ENCODE assay signal across 23 cellular contexts in genomic region chr11:111361082-111361801, GRCh38. TPM values are rescaled to one million over a fixed set of nuclear protein-coding genes. Genes with fewer than 3 reads are reported as not detected.
DNase-seq lines count a peak whose midpoint lies in the region; ATAC-seq and TF ChIP-seq lines count a peak whose summit lies in the region.
"Had no signal": no experiment of that assay in that cellular context is flagged by ENCODE, and none has a peak within 500 bp of the region (broad histone marks: within the 10 kb centered on the region; RNA-seq: fewer than 3 reads in every experiment).

No MANE protein-coding gene starts in this region.

- no peak overlapping the region for H2AFZ ChIP-seq in PC-9

- H3K4me3 ChIP-seq in PC-9 (no peak overlapping the region), esophagus squamous epithelium (no peak overlapping the region), urinary bladder (ENCODE audit: low read depth, low read length) (no peak overlapping the region)
- H3K4me3 ChIP-seq: ascending aorta, BLaER1, left ventricle myocardium inferior, mucosa of descending colon, thyroid gland had no signal

- CTCF ChIA-PET in PC-9 (lab: Charles Lee), result interaction anchor here (0.7 kb wide), 1 partner anchor 62 kb away, joined by 3 read pairs; no protein-coding TSS in a partner anchor

- DNase-seq in activated naive CD8-positive, alpha-beta T cell treated with anti-CD3 and anti-CD28 coated beads, Interleukin-2, amount 50 U/mL, for 24 hours, result no peak
- no peak for DNase-seq in activated naive CD8-positive, alpha-beta T cell treated with anti-CD3 and anti-CD28 coated beads for 36 hours
- DNase-seq in PC-9, result peak in 1 of 2 experiments; percentile 60
- DNase-seq in esophagus squamous epithelium (lab: John Stamatoyannopoulos, UW), result no peak
- DNase-seq in naive thymus-derived CD8-positive, alpha-beta T cell, result no peak
- no peak for DNase-seq in inferior parietal cortex (ENCODE audit: extremely low spot score)
- DNase-seq: activated CD4-positive, alpha-beta T cell treated with anti-CD3 and anti-CD28 coated beads, Interleukin-2, amount 50 U/mL, for 4 hours; activated naive CD4-positive, alpha-beta T cell treated with anti-CD3 and anti-CD28 coated beads, Interleukin-2, amount 10 ng/mL, durations not matched to agents 7 days and 5 days; effector memory CD4-positive, alpha-beta T cell; H9; left ventricle myocardium inferior; MV-4-11; NCI-H1694 treated with DMSO at 0.1 percent for 48 hours; NCI-H345; SW 1271; thyroid gland had no signal

- H3K9me3 Mint-ChIP-seq in activated naive CD8-positive, alpha-beta T cell treated with anti-CD3 and anti-CD28 coated beads, Interleukin-2, amount 50 U/mL, for 24 hours, result no peaks in the 10 kb centered on the region
- no peaks in the 10 kb centered on the region for H3K9me3 Mint-ChIP-seq in activated naive CD8-positive, alpha-beta T cell treated with anti-CD3 and anti-CD28 coated beads for 36 hours
- no peaks in the 10 kb centered on the region for H3K9me3 Mint-ChIP-seq in naive thymus-derived CD8-positive, alpha-beta T cell
- H3K9me3 Mint-ChIP-seq: activated naive CD4-positive, alpha-beta T cell treated with anti-CD3 and anti-CD28 coated beads, Interleukin-2, amount 10 ng/mL, durations not matched to agents 7 days and 5 days; H9 had no signal

- intact Hi-C loops in PC-9 (cut with micrococcal nuclease; ENCODE audit: unreplicated experiment) (loop anchor here (10.0 kb wide), 1 partner anchor 56 kb away; no protein-coding TSS in a partner anchor), esophagus squamous epithelium (cut with DNase I) (no loop called here)

- H3K4me3 Mint-ChIP-seq in activated naive CD8-positive, alpha-beta T cell treated with anti-CD3 and anti-CD28 coated beads, Interleukin-2, amount 50 U/mL, for 24 hours, result no peak overlapping the region
- H3K4me3 Mint-ChIP-seq in activated naive CD8-positive, alpha-beta T cell treated with anti-CD3 and anti-CD28 coated beads for 36 hours, result no peak overlapping the region
- no peak overlapping the region for H3K4me3 Mint-ChIP-seq in naive thymus-derived CD8-positive, alpha-beta T cell
- H3K4me3 Mint-ChIP-seq: activated naive CD4-positive, alpha-beta T cell treated with anti-CD3 and anti-CD28 coated beads, Interleukin-2, amount 10 ng/mL, durations not matched to agents 7 days and 5 days; H9 had no signal

- H3F3A ChIP-seq in PC-9 (ENCODE audit: insufficient read depth, low read depth), result peaks cover 16% of the 10 kb centered on the region

- TF ChIP-seq POLR2A in esophagus squamous epithelium (IDR thresholded peaks at IDR 0.05), result no peak

- no peaks in the 10 kb centered on the region for H3K27me3 Mint-ChIP-seq in activated naive CD8-positive, alpha-beta T cell treated with anti-CD3 and anti-CD28 coated beads, Interleukin-2, amount 50 U/mL, for 24 hours
- H3K27me3 Mint-ChIP-seq in activated naive CD8-positive, alpha-beta T cell treated with anti-CD3 and anti-CD28 coated beads for 36 hours, result no peaks in the 10 kb centered on the region
- no peaks in the 10 kb centered on the region for H3K27me3 Mint-ChIP-seq in naive thymus-derived CD8-positive, alpha-beta T cell
- H3K27me3 Mint-ChIP-seq: activated naive CD4-positive, alpha-beta T cell treated with anti-CD3 and anti-CD28 coated beads, Interleukin-2, amount 10 ng/mL, durations not matched to agents 7 days and 5 days had no signal

- H4K20me1 ChIP-seq in PC-9 (ENCODE audit: insufficient read depth), result no peaks in the 10 kb centered on the region

- TF ChIP-seq CTCF in PC-9 (conservative IDR thresholded peaks at IDR 0.05) (no peak), esophagus squamous epithelium (IDR thresholded peaks at IDR 0.05) (no peak)

- no TSS peak for BruUV-seq in PC-9 (replicated peaks; lab: Mats Ljungman, UMichigan)

- WGBS in esophagus squamous epithelium, 2 donors, result 40 to 58% methylated on average over 6 to 7 of the region's 7 CpGs
- 73% methylated on average over 7 of the region's 7 CpGs for WGBS in urinary bladder

- H3K27ac ChIP-seq in PC-9 (peak overlapping the region; percentile 75), esophagus squamous epithelium (peak overlapping the region; percentile 50 to 69 (median 64)), urinary bladder (ENCODE audit: low read depth) (peak overlapping the region; percentile 19)
- H3K27ac ChIP-seq: ascending aorta, left ventricle myocardium inferior, neutrophil, thyroid gland had no signal

- no peak for ATAC-seq in activated naive CD8-positive, alpha-beta T cell treated with anti-CD3 and anti-CD28 coated beads, Interleukin-2, amount 50 U/mL, for 24 hours
- no peak for ATAC-seq in naive thymus-derived CD8-positive, alpha-beta T cell
- no peak for ATAC-seq in HG03039 (IDR thresholded peaks at IDR 0.05; ENCODE audit: unreplicated experiment)

- no peaks in the 10 kb centered on the region for H3K79me2 ChIP-seq in PC-9 (ENCODE audit: low read depth)

- H3K4me2 ChIP-seq in PC-9, result peak overlapping the region; percentile 42

- no peaks in the 10 kb centered on the region for H3K27me3 ChIP-seq in PC-9 (ENCODE audit: insufficient read depth, low read depth)
- no peaks in the 10 kb centered on the region for H3K27me3 ChIP-seq in esophagus squamous epithelium
- H3K27me3 ChIP-seq: ascending aorta, BLaER1, neutrophil, thyroid gland had no signal

- H3K36me3 Mint-ChIP-seq in activated naive CD8-positive, alpha-beta T cell treated with anti-CD3 and anti-CD28 coated beads, Interleukin-2, amount 50 U/mL, for 24 hours (ENCODE audit: low read depth), result peaks cover 5% of the 10 kb centered on the region
- H3K36me3 Mint-ChIP-seq in activated naive CD8-positive, alpha-beta T cell treated with anti-CD3 and anti-CD28 coated beads for 36 hours, result no peaks in the 10 kb centered on the region
- H3K36me3 Mint-ChIP-seq in naive thymus-derived CD8-positive, alpha-beta T cell, result no peaks in the 10 kb centered on the region
- H3K36me3 Mint-ChIP-seq: activated naive CD4-positive, alpha-beta T cell treated with anti-CD3 and anti-CD28 coated beads, Interleukin-2, amount 10 ng/mL, durations not matched to agents 7 days and 5 days had no signal

- H3K4me1 ChIP-seq in PC-9 (replicated peaks; ENCODE audit: insufficient read depth), result peaks cover 36% of the 10 kb centered on the region
- peaks cover 0 to 45% (median 16%) of the 10 kb centered on the region in 3 donors for H3K4me1 ChIP-seq in esophagus squamous epithelium
- no peaks in the 10 kb centered on the region for H3K4me1 ChIP-seq in urinary bladder (ENCODE audit: insufficient read depth)
- H3K4me1 ChIP-seq: ascending aorta, left ventricle myocardium inferior had no signal

- H3K4me1 Mint-ChIP-seq in activated naive CD8-positive, alpha-beta T cell treated with anti-CD3 and anti-CD28 coated beads, Interleukin-2, amount 50 U/mL, for 24 hours, result peaks cover 37% of the 10 kb centered on the region
- peaks cover 8% of the 10 kb centered on the region for H3K4me1 Mint-ChIP-seq in activated naive CD8-positive, alpha-beta T cell treated with anti-CD3 and anti-CD28 coated beads for 36 hours
- peaks cover 0 to 21% (median 4%) of the 10 kb centered on the region in 4 donors for H3K4me1 Mint-ChIP-seq in naive thymus-derived CD8-positive, alpha-beta T cell
- H3K4me1 Mint-ChIP-seq: activated naive CD4-positive, alpha-beta T cell treated with anti-CD3 and anti-CD28 coated beads, Interleukin-2, amount 10 ng/mL, durations not matched to agents 7 days and 5 days; H9 had no signal

- H3K9me3 ChIP-seq in PC-9 (ENCODE audit: insufficient read depth, low read depth) (no peaks in the 10 kb centered on the region), esophagus squamous epithelium (no peaks in the 10 kb centered on the region)
- H3K9me3 ChIP-seq: ascending aorta, BLaER1, left ventricle myocardium inferior, mucosa of descending colon, neutrophil, thyroid gland had no signal

- no peaks in the 10 kb centered on the region for H3K9me2 ChIP-seq in PC-9 (ENCODE audit: insufficient read depth)

- H3K36me3 ChIP-seq in PC-9 (ENCODE audit: low read depth) (no peaks in the 10 kb centered on the region), esophagus squamous epithelium (no peaks in the 10 kb centered on the region), urinary bladder (ENCODE audit: insufficient read depth) (no peaks in the 10 kb centered on the region)
- H3K36me3 ChIP-seq: ascending aorta, left ventricle myocardium inferior, neutrophil, thyroid gland had no signal

- POLR2A ChIA-PET in PC-9 (lab: Charles Lee; ENCODE audit: unreplicated experiment), result no interaction called here
- POLR2A ChIA-PET in naive thymus-derived CD8-positive, alpha-beta T cell (lab: Charles Lee), result no interaction called here

- H3K27ac Mint-ChIP-seq in activated naive CD8-positive, alpha-beta T cell treated with anti-CD3 and anti-CD28 coated beads, Interleukin-2, amount 50 U/mL, for 24 hours, result peak overlapping the region; percentile 5
- no peak overlapping the region for H3K27ac Mint-ChIP-seq in activated naive CD8-positive, alpha-beta T cell treated with anti-CD3 and anti-CD28 coated beads for 36 hours
- peak overlapping the region in 1 of 10 donors; percentile 45 for H3K27ac Mint-ChIP-seq in naive thymus-derived CD8-positive, alpha-beta T cell
- H3K27ac Mint-ChIP-seq: activated naive CD4-positive, alpha-beta T cell treated with anti-CD3 and anti-CD28 coated beads, Interleukin-2, amount 10 ng/mL, durations not matched to agents 7 days and 5 days; H9 had no signal

RNA-seq across cellular contexts. Expression of gene POU2AF1, which starts 17.8 kb away (rescaled TPM):
- 1 to 10 TPM; 3.0 to 3.5 TPM for total RNA-seq in activated naive CD8-positive, alpha-beta T cell treated with anti-CD3 and anti-CD28 coated beads for 36 hours
- total RNA-seq in PC-9 (2021) (0.37 TPM in 1 of 2 replicates, not detected in the other), esophagus squamous epithelium (1 to 10 TPM in 2 of 4 donors, under 1 TPM in 1, not detected in 1; 0.57 to 2.2 (median 1.8) TPM), urinary bladder (1.0 TPM)
- 1.0 TPM for polyA plus RNA-seq in urinary bladder
- total RNA-seq in naive thymus-derived CD8-positive, alpha-beta T cell, result 1 to 10 TPM; 4.4 to 7.2 TPM
- polyA plus RNA-seq in naive thymus-derived CD8-positive, alpha-beta T cell, result under 1 TPM; 0.12 to 0.41 (median 0.24) TPM
- total RNA-seq: H9 had no signal
- polyA plus RNA-seq: fibroblast of lung had no signal

Comparison
In these comparisons a context has a peak if more than half of its experiments do, and no peak if none do; other contexts are left out.
1. H3K27ac ChIP-seq: peak in every context shown above with its lines; median percentile 75 in PC-9; 64 in esophagus squamous epithelium; 19 in urinary bladder.